In the genomic region with DNA sequence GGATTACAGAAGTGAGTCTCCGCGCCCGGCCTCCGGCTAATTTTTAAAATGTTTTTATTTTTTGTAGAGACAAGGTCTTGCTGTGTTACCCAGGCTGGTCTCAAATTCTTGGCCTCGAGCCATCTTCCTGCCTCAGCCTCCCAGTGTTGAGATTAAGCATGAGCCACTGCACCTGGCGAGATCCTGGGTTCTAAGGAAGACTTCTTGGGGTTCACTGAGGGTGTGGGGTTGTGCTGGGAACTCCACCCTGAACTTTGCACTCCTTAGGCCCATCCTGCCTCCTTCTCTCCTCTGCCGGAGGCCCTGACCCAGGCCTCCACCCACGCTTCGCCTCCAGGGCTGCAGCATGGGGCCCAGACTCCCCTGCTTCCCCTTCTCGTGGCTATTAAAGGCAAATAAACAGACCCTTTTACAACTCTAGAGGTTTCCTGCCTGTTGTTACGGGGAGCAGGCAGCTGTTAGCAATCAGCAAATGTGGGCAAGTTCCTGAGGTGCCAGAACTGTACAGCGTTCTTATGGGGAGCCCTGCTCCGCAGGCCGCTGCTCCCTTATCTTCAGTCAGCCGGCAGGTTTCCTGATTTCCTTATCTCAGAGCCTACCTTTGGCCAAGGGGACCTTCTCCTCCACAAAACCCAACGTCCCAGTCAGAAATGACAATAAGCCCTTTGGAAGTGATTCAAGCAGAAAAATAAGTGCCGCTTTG, we compare ENCODE assay signal across 1 cellular context.
TF ChIP-seq lines count a peak whose summit lies in the region.

No MANE protein-coding gene starts in this region.

TF ChIP-seq in K562, 482 proteins besides CTCF, POLR2A, EP300 and RAD21 (continued from another document and continues in another):
- TF ChIP-seq, protein P1, sequence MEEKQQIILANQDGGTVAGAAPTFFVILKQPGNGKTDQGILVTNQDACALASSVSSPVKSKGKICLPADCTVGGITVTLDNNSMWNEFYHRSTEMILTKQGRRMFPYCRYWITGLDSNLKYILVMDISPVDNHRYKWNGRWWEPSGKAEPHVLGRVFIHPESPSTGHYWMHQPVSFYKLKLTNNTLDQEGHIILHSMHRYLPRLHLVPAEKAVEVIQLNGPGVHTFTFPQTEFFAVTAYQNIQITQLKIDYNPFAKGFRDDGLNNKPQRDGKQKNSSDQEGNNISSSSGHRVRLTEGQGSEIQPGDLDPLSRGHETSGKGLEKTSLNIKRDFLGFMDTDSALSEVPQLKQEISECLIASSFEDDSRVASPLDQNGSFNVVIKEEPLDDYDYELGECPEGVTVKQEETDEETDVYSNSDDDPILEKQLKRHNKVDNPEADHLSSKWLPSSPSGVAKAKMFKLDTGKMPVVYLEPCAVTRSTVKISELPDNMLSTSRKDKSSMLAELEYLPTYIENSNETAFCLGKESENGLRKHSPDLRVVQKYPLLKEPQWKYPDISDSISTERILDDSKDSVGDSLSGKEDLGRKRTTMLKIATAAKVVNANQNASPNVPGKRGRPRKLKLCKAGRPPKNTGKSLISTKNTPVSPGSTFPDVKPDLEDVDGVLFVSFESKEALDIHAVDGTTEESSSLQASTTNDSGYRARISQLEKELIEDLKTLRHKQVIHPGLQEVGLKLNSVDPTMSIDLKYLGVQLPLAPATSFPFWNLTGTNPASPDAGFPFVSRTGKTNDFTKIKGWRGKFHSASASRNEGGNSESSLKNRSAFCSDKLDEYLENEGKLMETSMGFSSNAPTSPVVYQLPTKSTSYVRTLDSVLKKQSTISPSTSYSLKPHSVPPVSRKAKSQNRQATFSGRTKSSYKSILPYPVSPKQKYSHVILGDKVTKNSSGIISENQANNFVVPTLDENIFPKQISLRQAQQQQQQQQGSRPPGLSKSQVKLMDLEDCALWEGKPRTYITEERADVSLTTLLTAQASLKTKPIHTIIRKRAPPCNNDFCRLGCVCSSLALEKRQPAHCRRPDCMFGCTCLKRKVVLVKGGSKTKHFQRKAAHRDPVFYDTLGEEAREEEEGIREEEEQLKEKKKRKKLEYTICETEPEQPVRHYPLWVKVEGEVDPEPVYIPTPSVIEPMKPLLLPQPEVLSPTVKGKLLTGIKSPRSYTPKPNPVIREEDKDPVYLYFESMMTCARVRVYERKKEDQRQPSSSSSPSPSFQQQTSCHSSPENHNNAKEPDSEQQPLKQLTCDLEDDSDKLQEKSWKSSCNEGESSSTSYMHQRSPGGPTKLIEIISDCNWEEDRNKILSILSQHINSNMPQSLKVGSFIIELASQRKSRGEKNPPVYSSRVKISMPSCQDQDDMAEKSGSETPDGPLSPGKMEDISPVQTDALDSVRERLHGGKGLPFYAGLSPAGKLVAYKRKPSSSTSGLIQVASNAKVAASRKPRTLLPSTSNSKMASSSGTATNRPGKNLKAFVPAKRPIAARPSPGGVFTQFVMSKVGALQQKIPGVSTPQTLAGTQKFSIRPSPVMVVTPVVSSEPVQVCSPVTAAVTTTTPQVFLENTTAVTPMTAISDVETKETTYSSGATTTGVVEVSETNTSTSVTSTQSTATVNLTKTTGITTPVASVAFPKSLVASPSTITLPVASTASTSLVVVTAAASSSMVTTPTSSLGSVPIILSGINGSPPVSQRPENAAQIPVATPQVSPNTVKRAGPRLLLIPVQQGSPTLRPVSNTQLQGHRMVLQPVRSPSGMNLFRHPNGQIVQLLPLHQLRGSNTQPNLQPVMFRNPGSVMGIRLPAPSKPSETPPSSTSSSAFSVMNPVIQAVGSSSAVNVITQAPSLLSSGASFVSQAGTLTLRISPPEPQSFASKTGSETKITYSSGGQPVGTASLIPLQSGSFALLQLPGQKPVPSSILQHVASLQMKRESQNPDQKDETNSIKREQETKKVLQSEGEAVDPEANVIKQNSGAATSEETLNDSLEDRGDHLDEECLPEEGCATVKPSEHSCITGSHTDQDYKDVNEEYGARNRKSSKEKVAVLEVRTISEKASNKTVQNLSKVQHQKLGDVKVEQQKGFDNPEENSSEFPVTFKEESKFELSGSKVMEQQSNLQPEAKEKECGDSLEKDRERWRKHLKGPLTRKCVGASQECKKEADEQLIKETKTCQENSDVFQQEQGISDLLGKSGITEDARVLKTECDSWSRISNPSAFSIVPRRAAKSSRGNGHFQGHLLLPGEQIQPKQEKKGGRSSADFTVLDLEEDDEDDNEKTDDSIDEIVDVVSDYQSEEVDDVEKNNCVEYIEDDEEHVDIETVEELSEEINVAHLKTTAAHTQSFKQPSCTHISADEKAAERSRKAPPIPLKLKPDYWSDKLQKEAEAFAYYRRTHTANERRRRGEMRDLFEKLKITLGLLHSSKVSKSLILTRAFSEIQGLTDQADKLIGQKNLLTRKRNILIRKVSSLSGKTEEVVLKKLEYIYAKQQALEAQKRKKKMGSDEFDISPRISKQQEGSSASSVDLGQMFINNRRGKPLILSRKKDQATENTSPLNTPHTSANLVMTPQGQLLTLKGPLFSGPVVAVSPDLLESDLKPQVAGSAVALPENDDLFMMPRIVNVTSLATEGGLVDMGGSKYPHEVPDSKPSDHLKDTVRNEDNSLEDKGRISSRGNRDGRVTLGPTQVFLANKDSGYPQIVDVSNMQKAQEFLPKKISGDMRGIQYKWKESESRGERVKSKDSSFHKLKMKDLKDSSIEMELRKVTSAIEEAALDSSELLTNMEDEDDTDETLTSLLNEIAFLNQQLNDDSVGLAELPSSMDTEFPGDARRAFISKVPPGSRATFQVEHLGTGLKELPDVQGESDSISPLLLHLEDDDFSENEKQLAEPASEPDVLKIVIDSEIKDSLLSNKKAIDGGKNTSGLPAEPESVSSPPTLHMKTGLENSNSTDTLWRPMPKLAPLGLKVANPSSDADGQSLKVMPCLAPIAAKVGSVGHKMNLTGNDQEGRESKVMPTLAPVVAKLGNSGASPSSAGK (IDR thresholded peaks at IDR 0.05) = peak; percentile 68
- TF ChIP-seq U2AF2 (optimal IDR thresholded peaks at IDR 0.05; ENCODE audit: low read depth, low read length) = no peak
- TF ChIP-seq L3MBTL2 (IDR thresholded peaks at IDR 0.05) = peak; percentile 70
- TF ChIP-seq, protein P2, sequence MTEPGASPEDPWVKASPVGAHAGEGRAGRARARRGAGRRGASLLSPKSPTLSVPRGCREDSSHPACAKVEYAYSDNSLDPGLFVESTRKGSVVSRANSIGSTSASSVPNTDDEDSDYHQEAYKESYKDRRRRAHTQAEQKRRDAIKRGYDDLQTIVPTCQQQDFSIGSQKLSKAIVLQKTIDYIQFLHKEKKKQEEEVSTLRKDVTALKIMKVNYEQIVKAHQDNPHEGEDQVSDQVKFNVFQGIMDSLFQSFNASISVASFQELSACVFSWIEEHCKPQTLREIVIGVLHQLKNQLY (CRISPR knock-in tag; conservative IDR thresholded peaks at IDR 0.05) = no peak
- 0 out of 2 replicates have a peak, but pooled peaks have one; percentile 31 for TF ChIP-seq MTA2 (IDR thresholded peaks at IDR 0.05; ENCODE audit: low read depth)
- peak; percentile 90 for TF ChIP-seq ZEB2 (IDR thresholded peaks at IDR 0.05)
- TF ChIP-seq ARHGAP35 (IDR thresholded peaks at IDR 0.05; ENCODE audit: partially characterized antibody) = no peak
- no peak for TF ChIP-seq PHTF2 (CRISPR knock-in tag; IDR thresholded peaks at IDR 0.05)
- TF ChIP-seq ZNF408 (CRISPR knock-in tag; IDR thresholded peaks at IDR 0.05; ENCODE audit: low read depth) = no peak
- TF ChIP-seq ZNF384 (IDR thresholded peaks at IDR 0.05; ENCODE audit: low read depth, low read length) = no peak
- no peak for TF ChIP-seq ILK (tag; IDR thresholded peaks at IDR 0.05; ENCODE audit: borderline replicate concordance, low read depth)
- TF ChIP-seq CEBPG (CRISPR knock-in tag; IDR thresholded peaks at IDR 0.05) = no peak
- TF ChIP-seq CEBPG (tag; conservative IDR thresholded peaks at IDR 0.05 in 1 of 2, IDR thresholded peaks at IDR 0.05 in 1 of 2) = no peak
- TF ChIP-seq HES1 (IDR thresholded peaks at IDR 0.05; ENCODE audit: low read depth) = no peak
- 0 out of 2 replicates have a peak, but pooled peaks have one; percentile 29 for TF ChIP-seq ZBTB17 (CRISPR knock-in tag; IDR thresholded peaks at IDR 0.05)
- no peak for TF ChIP-seq E4F1 (CRISPR knock-in tag; IDR thresholded peaks at IDR 0.05; ENCODE audit: borderline replicate concordance)
- peak; percentile 77 for TF ChIP-seq TCF3 (CRISPR knock-in tag; IDR thresholded peaks at IDR 0.05)
- no peak for TF ChIP-seq CEBPB (tag; IDR thresholded peaks at IDR 0.05)
- peak; percentile 83 for TF ChIP-seq DPF2 (IDR thresholded peaks at IDR 0.05)
- TF ChIP-seq, protein P3, sequence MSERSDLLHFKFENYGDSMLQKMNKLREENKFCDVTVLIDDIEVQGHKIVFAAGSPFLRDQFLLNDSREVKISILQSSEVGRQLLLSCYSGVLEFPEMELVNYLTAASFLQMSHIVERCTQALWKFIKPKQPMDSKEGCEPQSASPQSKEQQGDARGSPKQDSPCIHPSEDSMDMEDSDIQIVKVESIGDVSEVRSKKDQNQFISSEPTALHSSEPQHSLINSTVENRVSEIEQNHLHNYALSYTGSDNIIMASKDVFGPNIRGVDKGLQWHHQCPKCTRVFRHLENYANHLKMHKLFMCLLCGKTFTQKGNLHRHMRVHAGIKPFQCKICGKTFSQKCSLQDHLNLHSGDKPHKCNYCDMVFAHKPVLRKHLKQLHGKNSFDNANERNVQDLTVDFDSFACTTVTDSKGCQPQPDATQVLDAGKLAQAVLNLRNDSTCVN (CRISPR knock-in tag; IDR thresholded peaks at IDR 0.05) = no peak
- peak in 1 of 2 experiments; percentile 75; a peak in 1 of 4 replicates for TF ChIP-seq RCOR1 (IDR thresholded peaks at IDR 0.05; ENCODE audit: borderline replicate concordance in 1 of 2, low read depth in 2 of 2, low read length in 2 of 2)
- TF ChIP-seq FOXK2 (conservative IDR thresholded peaks at IDR 0.05 in 1 of 2, IDR thresholded peaks at IDR 0.05 in 1 of 2; ENCODE audit: low read depth in 2 of 2) = no peak
- TF ChIP-seq JUN (IDR thresholded peaks at IDR 0.05; ENCODE audit: borderline replicate concordance, low read depth, low read length) = no peak
- no peak for TF ChIP-seq JUN (CRISPR knock-in tag; IDR thresholded peaks at IDR 0.05; ENCODE audit: borderline replicate concordance)
- peak; percentile 68 for TF ChIP-seq CBFA2T2 (conservative IDR thresholded peaks at IDR 0.05)
- TF ChIP-seq ZNF143 (CRISPR knock-in tag; IDR thresholded peaks at IDR 0.05) = no peak
- TF ChIP-seq SMARCE1 (IDR thresholded peaks at IDR 0.05) = peak; percentile 66
- TF ChIP-seq MTA3 (IDR thresholded peaks at IDR 0.05; ENCODE audit: borderline replicate concordance) = peak; percentile 51
- no peak for TF ChIP-seq RBM17 (IDR thresholded peaks at IDR 0.05; ENCODE audit: borderline replicate concordance, low read depth, low read length)
- TF ChIP-seq KAT7 (CRISPR knock-in tag; IDR thresholded peaks at IDR 0.05; ENCODE audit: borderline replicate concordance) = no peak
- TF ChIP-seq MYNN (IDR thresholded peaks at IDR 0.05) = 0 out of 2 replicates have a peak, but pooled peaks have one; percentile 38
- no peak for TF ChIP-seq MYNN (CRISPR knock-in tag; IDR thresholded peaks at IDR 0.05)
- TF ChIP-seq, protein P4, sequence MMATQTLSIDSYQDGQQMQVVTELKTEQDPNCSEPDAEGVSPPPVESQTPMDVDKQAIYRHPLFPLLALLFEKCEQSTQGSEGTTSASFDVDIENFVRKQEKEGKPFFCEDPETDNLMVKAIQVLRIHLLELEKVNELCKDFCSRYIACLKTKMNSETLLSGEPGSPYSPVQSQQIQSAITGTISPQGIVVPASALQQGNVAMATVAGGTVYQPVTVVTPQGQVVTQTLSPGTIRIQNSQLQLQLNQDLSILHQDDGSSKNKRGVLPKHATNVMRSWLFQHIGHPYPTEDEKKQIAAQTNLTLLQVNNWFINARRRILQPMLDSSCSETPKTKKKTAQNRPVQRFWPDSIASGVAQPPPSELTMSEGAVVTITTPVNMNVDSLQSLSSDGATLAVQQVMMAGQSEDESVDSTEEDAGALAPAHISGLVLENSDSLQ (IDR thresholded peaks at IDR 0.05) = no peak
- TF ChIP-seq, protein P5, sequence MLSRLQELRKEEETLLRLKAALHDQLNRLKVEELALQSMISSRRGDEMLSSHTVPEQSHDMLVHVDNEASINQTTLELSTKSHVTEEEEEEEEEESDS (CRISPR knock-in tag; IDR thresholded peaks at IDR 0.05) = no peak
- no peak for TF ChIP-seq NEUROD1 (IDR thresholded peaks at IDR 0.05; ENCODE audit: borderline replicate concordance, low read depth, low read length, partially characterized antibody)
- no peak for TF ChIP-seq ZBTB1 (CRISPR knock-in tag; IDR thresholded peaks at IDR 0.05; ENCODE audit: borderline replicate concordance, low read depth)
